ENCODE assay signal across 2 cellular contexts in the genomic region with DNA sequence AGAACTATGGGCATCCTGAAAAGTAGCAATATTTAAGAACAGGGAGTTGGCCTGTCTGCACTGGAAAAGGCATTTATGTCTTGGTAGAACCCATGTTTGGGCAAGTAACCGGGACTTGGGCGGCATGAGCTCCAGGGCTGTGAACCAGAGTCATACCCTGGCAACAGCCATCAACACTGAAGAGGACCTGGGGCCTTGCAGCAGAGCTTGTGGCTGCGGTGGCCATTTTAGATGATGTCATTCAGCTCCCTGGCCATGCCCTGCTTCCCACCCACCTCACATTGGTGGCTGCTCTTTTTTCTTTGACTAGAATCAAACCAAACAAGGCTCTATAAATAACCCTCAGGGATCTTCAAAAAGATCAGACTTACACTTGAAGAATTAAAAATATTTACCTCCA.
TF ChIP-seq lines count a peak whose summit lies in the region.

No MANE protein-coding gene starts in this region.

TF ChIP-seq in A549, 52 proteins besides CTCF, POLR2A, EP300 and RAD21:
- TF ChIP-seq, protein P1, sequence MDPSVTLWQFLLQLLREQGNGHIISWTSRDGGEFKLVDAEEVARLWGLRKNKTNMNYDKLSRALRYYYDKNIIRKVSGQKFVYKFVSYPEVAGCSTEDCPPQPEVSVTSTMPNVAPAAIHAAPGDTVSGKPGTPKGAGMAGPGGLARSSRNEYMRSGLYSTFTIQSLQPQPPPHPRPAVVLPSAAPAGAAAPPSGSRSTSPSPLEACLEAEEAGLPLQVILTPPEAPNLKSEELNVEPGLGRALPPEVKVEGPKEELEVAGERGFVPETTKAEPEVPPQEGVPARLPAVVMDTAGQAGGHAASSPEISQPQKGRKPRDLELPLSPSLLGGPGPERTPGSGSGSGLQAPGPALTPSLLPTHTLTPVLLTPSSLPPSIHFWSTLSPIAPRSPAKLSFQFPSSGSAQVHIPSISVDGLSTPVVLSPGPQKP (IDR thresholded peaks at IDR 0.05; ENCODE audit: low read depth, low read length) = no peak
- no peak for TF ChIP-seq NFE2L2 (conservative IDR thresholded peaks at IDR 0.05; ENCODE audit: low read length)
- TF ChIP-seq ZC3H11A (IDR thresholded peaks at IDR 0.05) = no peak
- TF ChIP-seq HOXB5 (CRISPR knock-in tag; IDR thresholded peaks at IDR 0.05) = no peak
- no peak for TF ChIP-seq GATA3 (IDR thresholded peaks at IDR 0.05; ENCODE audit: borderline replicate concordance)
- no peak for TF ChIP-seq NPAS2 (CRISPR knock-in tag; IDR thresholded peaks at IDR 0.05; ENCODE audit: borderline replicate concordance)
- no peak for TF ChIP-seq ESRRA (IDR thresholded peaks at IDR 0.05; ENCODE audit: borderline replicate concordance, low read length)
- no peak for TF ChIP-seq HMGXB4 (CRISPR knock-in tag; IDR thresholded peaks at IDR 0.05; ENCODE audit: borderline replicate concordance)
- no peak for TF ChIP-seq TFCP2L1 (CRISPR knock-in tag; IDR thresholded peaks at IDR 0.05)
- no peak for TF ChIP-seq CHD2 (IDR thresholded peaks at IDR 0.05; ENCODE audit: low read length, partially characterized antibody)
- no peak for TF ChIP-seq SREBF2 (IDR thresholded peaks at IDR 0.05)
- TF ChIP-seq BHLHE40 (IDR thresholded peaks at IDR 0.05; ENCODE audit: low read depth, low read length) = no peak
- no peak for TF ChIP-seq MAX (IDR thresholded peaks at IDR 0.05)
- TF ChIP-seq MYC (IDR thresholded peaks at IDR 0.05; ENCODE audit: borderline replicate concordance, low read length) = no peak
- TF ChIP-seq, protein P2, sequence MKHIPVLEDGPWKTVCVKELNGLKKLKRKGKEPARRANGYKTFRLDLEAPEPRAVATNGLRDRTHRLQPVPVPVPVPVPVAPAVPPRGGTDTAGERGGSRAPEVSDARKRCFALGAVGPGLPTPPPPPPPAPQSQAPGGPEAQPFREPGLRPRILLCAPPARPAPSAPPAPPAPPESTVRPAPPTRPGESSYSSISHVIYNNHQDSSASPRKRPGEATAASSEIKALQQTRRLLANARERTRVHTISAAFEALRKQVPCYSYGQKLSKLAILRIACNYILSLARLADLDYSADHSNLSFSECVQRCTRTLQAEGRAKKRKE (CRISPR knock-in tag; IDR thresholded peaks at IDR 0.05; ENCODE audit: low read depth) = no peak
- TF ChIP-seq EHMT2 (IDR thresholded peaks at IDR 0.05; ENCODE audit: low read depth) = no peak
- no peak for TF ChIP-seq SMC3 (IDR thresholded peaks at IDR 0.05)
TF ChIP-seq in A549: peak in this region for 0.

TF ChIP-seq in GM23338, 12 proteins besides CTCF, POLR2A, EP300 and RAD21:
- TF ChIP-seq EZH2phosphoT487 (IDR thresholded peaks at IDR 0.05; ENCODE audit: unreplicated experiment) (no peak), JUNB (IDR thresholded peaks at IDR 0.05; ENCODE audit: unreplicated experiment) (no peak), EZH2 (IDR thresholded peaks at IDR 0.05; ENCODE audit: low read depth, unreplicated experiment) (no peak), CREB1 (CRISPR knock-in tag; IDR thresholded peaks at IDR 0.05; ENCODE audit: low read depth) (no peak), ETS1 (IDR thresholded peaks at IDR 0.05) (no peak)
- TF ChIP-seq, protein P3, sequence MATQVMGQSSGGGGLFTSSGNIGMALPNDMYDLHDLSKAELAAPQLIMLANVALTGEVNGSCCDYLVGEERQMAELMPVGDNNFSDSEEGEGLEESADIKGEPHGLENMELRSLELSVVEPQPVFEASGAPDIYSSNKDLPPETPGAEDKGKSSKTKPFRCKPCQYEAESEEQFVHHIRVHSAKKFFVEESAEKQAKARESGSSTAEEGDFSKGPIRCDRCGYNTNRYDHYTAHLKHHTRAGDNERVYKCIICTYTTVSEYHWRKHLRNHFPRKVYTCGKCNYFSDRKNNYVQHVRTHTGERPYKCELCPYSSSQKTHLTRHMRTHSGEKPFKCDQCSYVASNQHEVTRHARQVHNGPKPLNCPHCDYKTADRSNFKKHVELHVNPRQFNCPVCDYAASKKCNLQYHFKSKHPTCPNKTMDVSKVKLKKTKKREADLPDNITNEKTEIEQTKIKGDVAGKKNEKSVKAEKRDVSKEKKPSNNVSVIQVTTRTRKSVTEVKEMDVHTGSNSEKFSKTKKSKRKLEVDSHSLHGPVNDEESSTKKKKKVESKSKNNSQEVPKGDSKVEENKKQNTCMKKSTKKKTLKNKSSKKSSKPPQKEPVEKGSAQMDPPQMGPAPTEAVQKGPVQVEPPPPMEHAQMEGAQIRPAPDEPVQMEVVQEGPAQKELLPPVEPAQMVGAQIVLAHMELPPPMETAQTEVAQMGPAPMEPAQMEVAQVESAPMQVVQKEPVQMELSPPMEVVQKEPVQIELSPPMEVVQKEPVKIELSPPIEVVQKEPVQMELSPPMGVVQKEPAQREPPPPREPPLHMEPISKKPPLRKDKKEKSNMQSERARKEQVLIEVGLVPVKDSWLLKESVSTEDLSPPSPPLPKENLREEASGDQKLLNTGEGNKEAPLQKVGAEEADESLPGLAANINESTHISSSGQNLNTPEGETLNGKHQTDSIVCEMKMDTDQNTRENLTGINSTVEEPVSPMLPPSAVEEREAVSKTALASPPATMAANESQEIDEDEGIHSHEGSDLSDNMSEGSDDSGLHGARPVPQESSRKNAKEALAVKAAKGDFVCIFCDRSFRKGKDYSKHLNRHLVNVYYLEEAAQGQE (IDR thresholded peaks at IDR 0.05; ENCODE audit: unreplicated experiment) = no peak
